1 cellular context compared by ENCODE assay signal in the genomic region with DNA sequence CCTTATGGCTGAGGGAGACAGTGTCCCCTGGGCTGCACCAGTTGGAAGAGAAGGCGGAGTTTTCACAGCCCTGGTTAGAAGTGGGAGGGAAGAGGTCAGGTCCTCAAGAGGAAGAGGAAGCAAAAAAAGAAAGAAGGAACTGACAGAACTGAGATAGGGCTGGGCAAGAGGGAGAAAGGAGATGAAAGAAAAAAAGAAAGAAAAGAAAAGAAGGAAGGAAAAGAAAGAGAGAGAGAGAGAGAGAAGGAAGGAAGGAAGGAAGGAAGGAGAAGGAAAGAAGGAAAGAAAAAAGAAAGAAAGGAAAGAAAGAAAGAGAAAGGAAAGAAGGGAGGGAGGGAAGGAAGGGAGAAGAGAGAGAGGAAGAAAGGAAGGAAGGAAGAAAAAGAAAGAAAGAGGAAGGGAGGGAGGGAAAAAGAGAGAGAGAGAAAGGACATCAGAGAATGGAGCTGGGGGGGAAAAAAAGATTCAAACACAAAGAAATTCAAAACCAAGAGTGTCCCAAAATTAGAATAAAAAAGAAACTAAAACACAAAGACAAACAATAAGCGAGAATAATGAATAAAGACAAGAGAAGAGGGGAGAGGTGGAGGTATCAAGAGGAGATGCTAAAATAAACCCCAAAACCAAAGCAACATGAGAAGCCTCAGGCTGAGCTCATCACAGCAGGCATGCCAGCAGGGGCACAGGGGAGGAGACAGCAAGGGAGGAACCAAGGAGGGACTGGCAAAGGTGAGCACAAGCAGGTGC.
TF ChIP-seq lines count a peak whose summit lies in the region.

No MANE protein-coding gene starts in this region.

TF ChIP-seq in HepG2, 621 proteins besides CTCF, POLR2A, EP300 and RAD21:
- 0 out of 2 replicates have a peak, but pooled peaks have one; percentile 44 for TF ChIP-seq PLRG1 (conservative IDR thresholded peaks at IDR 0.05)
- TF ChIP-seq ZNF616 (CRISPR knock-in tag; IDR thresholded peaks at IDR 0.05; ENCODE audit: low read depth): no peak
